8 cellular contexts compared by ENCODE assay signal in the genomic region with DNA sequence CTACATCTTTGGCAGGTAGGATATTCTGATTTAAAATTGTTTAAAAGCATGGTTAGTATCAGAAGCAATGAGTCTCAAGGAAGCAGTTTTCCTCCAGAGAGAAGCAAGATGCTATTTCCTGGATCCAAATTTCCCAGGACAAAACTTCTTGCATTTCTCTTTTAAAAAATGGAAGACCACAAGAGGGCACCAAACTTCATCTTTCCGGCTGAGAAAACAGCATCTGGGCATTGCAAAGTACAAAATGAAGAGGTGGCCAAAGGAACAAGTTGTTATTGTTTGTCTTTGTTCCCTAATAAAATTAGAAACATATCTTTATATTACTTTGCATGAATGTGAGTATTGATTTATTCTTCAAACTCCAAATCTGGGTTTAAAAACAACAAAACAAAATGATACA.
DNase-seq lines count a peak whose midpoint lies in the region; ATAC-seq and TF ChIP-seq lines count a peak whose summit lies in the region.

No MANE protein-coding gene starts in this region.

- H3K4me2 ChIP-seq in OCI-LY1 (ENCODE audit: low read length), result no peak overlapping the region
- H3K4me2 ChIP-seq in neural cell (ENCODE audit: low read length), result no peak overlapping the region

- H3K27ac Mint-ChIP-seq in activated T-helper 17 cell treated with anti-CD3 and anti-CD28 coated beads, Interleukin-2, amount 50 U/mL, for 72 hours, result no peak overlapping the region

- H3K36me3 ChIP-seq in BJ (ENCODE audit: control insufficient read depth, insufficient read depth, low read length) (no peaks in the 10 kb centered on the region), OCI-LY1 (ENCODE audit: insufficient read depth, low read length) (no peaks in the 10 kb centered on the region), esophagus squamous epithelium (no peaks in the 10 kb centered on the region), neural cell (ENCODE audit: insufficient read depth, low read length) (no peaks in the 10 kb centered on the region)

- H3K9me3 ChIP-seq in OCI-LY1 (ENCODE audit: low read length), result no peaks in the 10 kb centered on the region
- H3K9me3 ChIP-seq in esophagus squamous epithelium, result no peaks in the 10 kb centered on the region
- H3K9me3 ChIP-seq in neural cell (ENCODE audit: low read length), result no peaks in the 10 kb centered on the region

- H2AFZ ChIP-seq in OCI-LY1 (ENCODE audit: low read length) (no peak overlapping the region), neural cell (ENCODE audit: low read depth, low read length) (no peak overlapping the region)

- no peak for DNase-seq in BJ (ENCODE audit: low read depth)
- peak; percentile 45 for DNase-seq in GM20000 (ENCODE audit: low spot score)
- DNase-seq in esophagus squamous epithelium (lab: John Stamatoyannopoulos, UW), result no peak
- DNase-seq in KG1 (lab: John Stamatoyannopoulos, UW), result no peak

- TF ChIP-seq CTCF in BJ (IDR thresholded peaks at IDR 0.05; ENCODE audit: insufficient read depth, low read depth, low read length), result peak; percentile 62
- peak; percentile 21 for TF ChIP-seq CTCF in GM20000 (IDR thresholded peaks at IDR 0.05; ENCODE audit: extremely low read depth, missing control alignments)
- TF ChIP-seq CTCF in OCI-LY1 (IDR thresholded peaks at IDR 0.05; ENCODE audit: low read length), result peak; percentile 79
- TF ChIP-seq CTCF in esophagus squamous epithelium (IDR thresholded peaks at IDR 0.05), result peak; percentile 20 to 58 (median 56)
- peak; percentile 83 for TF ChIP-seq CTCF in neural cell (IDR thresholded peaks at IDR 0.05; ENCODE audit: poor library complexity, severe bottlenecking)

- H3K9me3 Mint-ChIP-seq in activated T-helper 17 cell treated with anti-CD3 and anti-CD28 coated beads, Interleukin-2, amount 50 U/mL, for 72 hours, result no peaks in the 10 kb centered on the region

- TF ChIP-seq POLR2A in esophagus squamous epithelium (IDR thresholded peaks at IDR 0.05), result no peak

- H3K4me1 Mint-ChIP-seq in activated T-helper 17 cell treated with anti-CD3 and anti-CD28 coated beads, Interleukin-2, amount 50 U/mL, for 72 hours, result no peaks in the 10 kb centered on the region

- no peaks in the 10 kb centered on the region for H3K79me2 ChIP-seq in OCI-LY1 (ENCODE audit: insufficient read depth, low read length)
- H3K79me2 ChIP-seq in neural cell (replicated peaks; ENCODE audit: insufficient read depth, low read length), result no peaks in the 10 kb centered on the region

- no peak for TF ChIP-seq EP300 in neural cell (conservative IDR thresholded peaks at IDR 0.05; ENCODE audit: poor library complexity, severe bottlenecking)

- H3K27me3 ChIP-seq in BJ (ENCODE audit: control insufficient read depth, insufficient read depth, low read length) (peaks cover 2% of the 10 kb centered on the region), OCI-LY1 (ENCODE audit: insufficient read depth, low read length) (no peaks in the 10 kb centered on the region), esophagus squamous epithelium (no peaks in the 10 kb centered on the region), neural cell (ENCODE audit: insufficient read depth, low read depth, low read length) (no peaks in the 10 kb centered on the region)

- H3K9me2 ChIP-seq in OCI-LY1 (ENCODE audit: low read depth, low read length), result no peaks in the 10 kb centered on the region
- no peaks in the 10 kb centered on the region for H3K9me2 ChIP-seq in neural cell (ENCODE audit: insufficient read depth, low read length)

- CTCF ChIA-PET in BJ (lab: Yijun Ruan, JAX), result interaction anchor here (1.8 to 3.1 kb wide), 2 partner anchors 227 to 229 kb away, joined by 5 to 23 read pairs; no protein-coding TSS in a partner anchor

- WGBS in esophagus squamous epithelium, 2 donors, result 0 to 3% methylated on average over 1 of the region's 1 CpG

- intact Hi-C loops in esophagus squamous epithelium (cut with DNase I), result no loop called here

- no peaks in the 10 kb centered on the region for H3F3A ChIP-seq in OCI-LY1 (ENCODE audit: insufficient read depth, low read length)
- no peaks in the 10 kb centered on the region for H3F3A ChIP-seq in neural cell (ENCODE audit: insufficient read depth, low read length, poor library complexity, severe bottlenecking)

- H3K27ac ChIP-seq in OCI-LY1 (ENCODE audit: low read depth, low read length, poor library complexity, severe bottlenecking), result no peak overlapping the region
- H3K27ac ChIP-seq in esophagus squamous epithelium, result no peak overlapping the region
- no peak overlapping the region for H3K27ac ChIP-seq in neural cell (ENCODE audit: low read length)

- no peak overlapping the region for H3K4me3 Mint-ChIP-seq in activated T-helper 17 cell treated with anti-CD3 and anti-CD28 coated beads, Interleukin-2, amount 50 U/mL, for 72 hours

- H3K36me3 Mint-ChIP-seq in activated T-helper 17 cell treated with anti-CD3 and anti-CD28 coated beads, Interleukin-2, amount 50 U/mL, for 72 hours (ENCODE audit: low read depth), result no peaks in the 10 kb centered on the region

- H3K9ac ChIP-seq in OCI-LY1 (ENCODE audit: low read length) (no peak overlapping the region), neural cell (ENCODE audit: low read length) (no peak overlapping the region)

- POLR2A ChIA-PET in BJ (lab: Charles Lee), result no interaction called here

- H4K20me1 ChIP-seq in OCI-LY1 (ENCODE audit: insufficient read depth, low read length), result no peaks in the 10 kb centered on the region
- no peaks in the 10 kb centered on the region for H4K20me1 ChIP-seq in neural cell (ENCODE audit: insufficient read depth)

- peak; percentile 87 for TF ChIP-seq RAD21 in neural cell (conservative IDR thresholded peaks at IDR 0.05)

- peaks cover 11% of the 10 kb centered on the region for H3K27me3 Mint-ChIP-seq in activated T-helper 17 cell treated with anti-CD3 and anti-CD28 coated beads, Interleukin-2, amount 50 U/mL, for 72 hours

- no peak for ATAC-seq in activated T-helper 17 cell treated with anti-CD3 and anti-CD28 coated beads, Interleukin-2, amount 50 U/mL, for 72 hours (replicated peaks)
- no peak for ATAC-seq in HG02610 (IDR thresholded peaks at IDR 0.05; ENCODE audit: unreplicated experiment)

- H3K4me1 ChIP-seq in OCI-LY1 (ENCODE audit: insufficient read depth, low read length, severe bottlenecking) (no peaks in the 10 kb centered on the region), esophagus squamous epithelium (peaks cover 0 to 9% (median 5%) of the 10 kb centered on the region in 3 donors)

- H3K4me3 ChIP-seq in BJ (ENCODE audit: low read depth, low read length) (no peak overlapping the region), OCI-LY1 (ENCODE audit: low read depth, low read length, poor library complexity, severe bottlenecking) (no peak overlapping the region), esophagus squamous epithelium (no peak overlapping the region), neural cell (ENCODE audit: low read length) (no peak overlapping the region)

TF ChIP-seq in neural cell, 6 proteins besides CTCF, POLR2A, EP300 and RAD21:
- no peak for TF ChIP-seq EZH2 (IDR thresholded peaks at IDR 0.05; ENCODE audit: borderline replicate concordance, insufficient read depth, low read length, poor library complexity, severe bottlenecking)
- no peak for TF ChIP-seq TAF1 (IDR thresholded peaks at IDR 0.05; ENCODE audit: low read depth)
- no peak for TF ChIP-seq POLR2AphosphoS5 (IDR thresholded peaks at IDR 0.05)
- TF ChIP-seq SMC3 (conservative IDR thresholded peaks at IDR 0.05; ENCODE audit: poor library complexity), result peak; percentile 92
TF ChIP-seq in neural cell: peak in this region for 1.

Comparison
In these comparisons a context has a peak if more than half of its experiments do, and no peak if none do; other contexts are left out.
1. CTCF ChIP-seq: peak in every context shown above with its lines; median percentile 83 in neural cell; 79 in OCI-LY1; 62 in BJ; 56 in esophagus squamous epithelium; 21 in GM20000.